In the genomic region with DNA sequence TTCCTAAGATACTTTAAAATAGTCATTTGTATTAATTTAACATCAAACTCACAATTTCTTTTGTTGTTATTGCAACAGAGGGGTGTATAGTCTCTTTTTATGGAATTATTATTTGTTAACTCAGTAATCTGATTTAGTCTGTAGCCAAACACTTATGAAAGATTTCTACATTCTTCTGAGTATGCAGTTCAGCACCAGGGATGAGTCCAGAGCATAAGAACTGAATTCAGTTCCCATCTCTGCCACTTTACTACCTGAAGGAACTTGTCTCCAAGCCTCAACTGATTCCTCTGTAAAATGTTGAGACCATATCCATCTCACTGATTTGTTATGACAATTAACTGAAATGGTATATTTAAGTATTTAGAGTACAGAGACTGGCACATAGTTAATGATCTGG, we compare ENCODE assay signal across 1 cellular context.
TF ChIP-seq lines count a peak whose summit lies in the region.

No MANE protein-coding gene starts in this region.

TF ChIP-seq in IMR-90, 13 proteins besides CTCF, POLR2A, EP300 and RAD21 (continued from another document):
- TF ChIP-seq MAZ (IDR thresholded peaks at IDR 0.05; ENCODE audit: borderline replicate concordance, low read depth, low read length) (no peak), MAFK (IDR thresholded peaks at IDR 0.05; ENCODE audit: low read depth, low read length) (no peak), CHD1 (IDR thresholded peaks at IDR 0.05; ENCODE audit: low read depth, low read length) (no peak), FOS (IDR thresholded peaks at IDR 0.05; ENCODE audit: low read depth, low read length) (no peak), RFX5 (IDR thresholded peaks at IDR 0.05; ENCODE audit: low read depth, low read length) (no peak), SMC3 (IDR thresholded peaks at IDR 0.05; ENCODE audit: low read depth, low read length) (no peak), BHLHE40 (IDR thresholded peaks at IDR 0.05; ENCODE audit: low read depth, low read length) (no peak)
- TF ChIP-seq, protein P1, sequence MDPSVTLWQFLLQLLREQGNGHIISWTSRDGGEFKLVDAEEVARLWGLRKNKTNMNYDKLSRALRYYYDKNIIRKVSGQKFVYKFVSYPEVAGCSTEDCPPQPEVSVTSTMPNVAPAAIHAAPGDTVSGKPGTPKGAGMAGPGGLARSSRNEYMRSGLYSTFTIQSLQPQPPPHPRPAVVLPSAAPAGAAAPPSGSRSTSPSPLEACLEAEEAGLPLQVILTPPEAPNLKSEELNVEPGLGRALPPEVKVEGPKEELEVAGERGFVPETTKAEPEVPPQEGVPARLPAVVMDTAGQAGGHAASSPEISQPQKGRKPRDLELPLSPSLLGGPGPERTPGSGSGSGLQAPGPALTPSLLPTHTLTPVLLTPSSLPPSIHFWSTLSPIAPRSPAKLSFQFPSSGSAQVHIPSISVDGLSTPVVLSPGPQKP (IDR thresholded peaks at IDR 0.05; ENCODE audit: borderline replicate concordance, low read depth, low read length), result no peak
